In the genomic region with DNA sequence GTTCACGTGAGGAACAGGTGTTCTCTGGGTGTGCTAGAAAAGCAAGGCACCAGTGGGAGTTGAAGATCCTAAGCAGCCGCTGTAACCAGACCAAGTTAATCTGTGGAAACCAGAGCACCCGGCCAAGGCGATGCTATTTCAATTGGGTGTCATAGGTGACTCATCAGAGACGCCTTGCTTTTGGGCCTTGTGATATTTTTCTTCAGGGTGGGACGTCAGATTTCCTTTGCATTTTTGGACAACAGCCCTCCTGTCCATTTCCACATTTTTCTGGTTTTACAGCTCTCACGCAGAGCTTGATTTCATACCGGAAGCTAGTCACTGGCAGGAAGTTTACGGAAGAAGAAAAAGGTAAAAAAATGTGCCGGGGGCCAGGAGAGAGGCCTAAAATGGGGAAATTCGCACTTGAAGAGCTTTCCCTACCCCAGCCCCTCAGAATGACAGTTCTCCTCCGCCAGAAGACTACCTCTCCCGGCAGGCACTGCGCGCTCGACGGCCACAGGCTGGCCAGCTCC, we compare ENCODE assay signal across 8 cellular contexts.
A peak's percentile ranks its signal among the peaks of the same experiment; 100 is the strongest.
DNase-seq lines count a peak whose midpoint lies in the region; ATAC-seq and TF ChIP-seq lines count a peak whose summit lies in the region.

No MANE protein-coding gene starts in this region.

- H3K79me2 ChIP-seq in OCI-LY1 (ENCODE audit: insufficient read depth, low read length) = no peaks in the 10 kb centered on the region

- H3K4me2 ChIP-seq in OCI-LY1 (ENCODE audit: low read length) = peak overlapping the region; percentile 84

- ATAC-seq in GM19455 (IDR thresholded peaks at IDR 0.05; ENCODE audit: unreplicated experiment) = no peak

- no peak for TF ChIP-seq CTCF in OCI-LY1 (IDR thresholded peaks at IDR 0.05; ENCODE audit: low read length)

- H3K36me3 ChIP-seq in OCI-LY1 (ENCODE audit: insufficient read depth, low read length) (peaks cover 1% of the 10 kb centered on the region), endocrine pancreas (ENCODE audit: control insufficient read depth, insufficient read depth, low read length) (no peaks in the 10 kb centered on the region), neuron (ENCODE audit: insufficient read depth, low read length) (no peaks in the 10 kb centered on the region)

- no peaks in the 10 kb centered on the region for H4K20me1 ChIP-seq in OCI-LY1 (ENCODE audit: insufficient read depth, low read length)

- H3K9ac ChIP-seq in OCI-LY1 (ENCODE audit: low read length) (peak overlapping the region; percentile 42; the same call in 1 of the 2 replicates), endocrine pancreas (ENCODE audit: control insufficient read depth, insufficient read depth, low read length) (no peak overlapping the region)

- H3K4me3 ChIP-seq in OCI-LY1 (ENCODE audit: low read depth, low read length, poor library complexity, severe bottlenecking) = peak overlapping the region; percentile 77
- H3K4me3 ChIP-seq in endocrine pancreas (ENCODE audit: control insufficient read depth, insufficient read depth, low read length) = peak overlapping the region; percentile 49
- peak overlapping the region; percentile 42 for H3K4me3 ChIP-seq in neuron (ENCODE audit: low read length)

- DNase-seq in GM04504 (ENCODE audit: low read depth) = peak; percentile 1
- no peak for DNase-seq in NCI-H1436 (lab: John Stamatoyannopoulos, UW)
- DNase-seq in NCI-H1092 (lab: John Stamatoyannopoulos, UW) = no peak
- no peak for DNase-seq in stimulated activated naive CD4-positive, alpha-beta T cell (lab: John Stamatoyannopoulos, UW)

- H3K27me3 ChIP-seq in OCI-LY1 (ENCODE audit: insufficient read depth, low read length) (no peaks in the 10 kb centered on the region), endocrine pancreas (ENCODE audit: control insufficient read depth, insufficient read depth, low read length) (no peaks in the 10 kb centered on the region), neuron (ENCODE audit: insufficient read depth, low read length) (no peaks in the 10 kb centered on the region)

- H3K9me3 ChIP-seq in OCI-LY1 (ENCODE audit: low read length) (no peaks in the 10 kb centered on the region), endocrine pancreas (ENCODE audit: control insufficient read depth, low read length) (no peaks in the 10 kb centered on the region), neuron (ENCODE audit: low read length) (no peaks in the 10 kb centered on the region)

- H3K4me1 ChIP-seq in OCI-LY1 (ENCODE audit: insufficient read depth, low read length, severe bottlenecking) (peaks cover 33% of the 10 kb centered on the region), endocrine pancreas (ENCODE audit: control insufficient read depth, insufficient read depth, low read length) (no peaks in the 10 kb centered on the region), neuron (ENCODE audit: insufficient read depth, low read length) (peaks cover 19% of the 10 kb centered on the region)

- H2AFZ ChIP-seq in OCI-LY1 (ENCODE audit: low read length) (peak overlapping the region; percentile 98; the same call in 1 of the 2 replicates), neuron (ENCODE audit: low read depth, low read length) (peak overlapping the region; percentile 84)

- no peak overlapping the region for H3K27ac ChIP-seq in OCI-LY1 (ENCODE audit: low read depth, low read length, poor library complexity, severe bottlenecking)

- no peaks in the 10 kb centered on the region for H3K9me2 ChIP-seq in OCI-LY1 (ENCODE audit: low read depth, low read length)

- no peaks in the 10 kb centered on the region for H3F3A ChIP-seq in OCI-LY1 (ENCODE audit: insufficient read depth, low read length)
